ENCODE assay signal across 11 cellular contexts in genomic region chr10:44387853-44388251, GRCh38. TPM values are rescaled to one million over a fixed set of nuclear protein-coding genes. Genes with fewer than 3 reads are reported as not detected.
"Had no signal": no experiment of that assay in that cellular context is flagged by ENCODE, and none has a peak within 500 bp of the region (broad histone marks: within the 10 kb centered on the region; RNA-seq: fewer than 3 reads in every experiment).

No MANE protein-coding gene starts in this region.

- H3K27me3 ChIP-seq: ovary, thyroid gland had no signal

- H3K4me3 ChIP-seq: ovary, thyroid gland had no signal

- H3K9me3 Mint-ChIP-seq: activated naive CD8-positive, alpha-beta T cell treated with anti-CD3 and anti-CD28 coated beads for 36 hours; activated T-cell treated with anti-CD3 and anti-CD28 coated beads, Interleukin-2, amount 50 U/mL, for 24 hours; nephron had no signal

- H3K4me3 Mint-ChIP-seq: activated CD4-positive, alpha-beta T cell treated with anti-CD3 and anti-CD28 coated beads for 36 hours; activated naive CD8-positive, alpha-beta T cell treated with anti-CD3 and anti-CD28 coated beads for 36 hours; activated T-cell treated with anti-CD3 and anti-CD28 coated beads, Interleukin-2, amount 50 U/mL, for 24 hours; memory B cell had no signal

- H3K36me3 Mint-ChIP-seq: activated naive CD8-positive, alpha-beta T cell treated with anti-CD3 and anti-CD28 coated beads for 36 hours; memory B cell had no signal

- DNase-seq: activated CD4-positive, alpha-beta T cell treated with anti-CD3 and anti-CD28 coated beads for 36 hours; activated gamma-delta T cell treated with Interleukin-2 at 50 U/mL for 16 hours; activated naive CD8-positive, alpha-beta T cell treated with anti-CD3 and anti-CD28 coated beads for 36 hours; activated T-cell treated with anti-CD3 and anti-CD28 coated beads, Interleukin-2, amount 50 U/mL, for 24 hours; foreskin keratinocyte; ovary; stimulated activated CD4-positive, alpha-beta T cell treated with anti-CD3 and anti-CD28 coated beads, Interleukin-4, amount 100 ng/mL, for 4 hours; thyroid gland had no signal

- H3K4me1 ChIP-seq: foreskin keratinocyte had no signal

- H3K27ac Mint-ChIP-seq: activated CD4-positive, alpha-beta T cell treated with anti-CD3 and anti-CD28 coated beads for 36 hours; activated naive CD8-positive, alpha-beta T cell treated with anti-CD3 and anti-CD28 coated beads for 36 hours; activated T-cell treated with anti-CD3 and anti-CD28 coated beads, Interleukin-2, amount 50 U/mL, for 24 hours; memory B cell had no signal

- H3K4me1 Mint-ChIP-seq: memory B cell had no signal

- H3K9me3 ChIP-seq: ovary, thyroid gland had no signal

- H3K27ac ChIP-seq: foreskin keratinocyte, ovary, thyroid gland, VCaP had no signal

- H3K36me3 ChIP-seq: ovary, thyroid gland had no signal

RNA-seq across cellular contexts. Expression of gene CXCL12, which starts 3.0 kb away (rescaled TPM):
- total RNA-seq: activated CD4-positive, alpha-beta T cell treated with anti-CD3 and anti-CD28 coated beads for 36 hours; activated naive CD8-positive, alpha-beta T cell treated with anti-CD3 and anti-CD28 coated beads for 36 hours; foreskin keratinocyte had no signal
